ENCODE assay signal across 15 cellular contexts in the genomic region with DNA sequence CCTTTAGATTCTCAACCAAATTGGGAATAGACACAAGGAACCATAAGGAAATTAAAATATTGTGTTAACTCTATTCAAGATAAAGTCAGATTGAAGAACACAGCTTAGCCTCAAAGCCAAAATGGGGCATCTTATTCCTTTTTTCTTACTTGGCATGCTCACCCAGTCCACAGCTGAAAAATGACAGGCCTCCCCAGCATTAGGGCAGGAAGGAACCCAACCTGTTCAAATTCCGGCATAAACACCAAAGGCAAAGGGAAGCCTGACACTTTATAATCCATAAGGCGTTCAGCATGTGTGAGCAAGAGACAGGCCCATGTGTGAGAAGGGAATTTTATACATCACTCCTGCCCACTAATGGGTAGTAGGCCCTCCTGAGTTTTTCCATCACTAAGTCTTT. TPM values are rescaled to one million over a fixed set of nuclear protein-coding genes. Genes with fewer than 3 reads are reported as not detected.
DNase-seq lines count a peak whose midpoint lies in the region; ATAC-seq and TF ChIP-seq lines count a peak whose summit lies in the region.
"Had no signal": no experiment of that assay in that cellular context is flagged by ENCODE, and none has a peak within 500 bp of the region (broad histone marks: within the 10 kb centered on the region; RNA-seq: fewer than 3 reads in every experiment).

No MANE protein-coding gene starts in this region.

- DNase-seq in SK-N-SH (no peak), IMR-90 (no peak), cerebellar cortex (ENCODE audit: low spot score) (peak; percentile 53), osteoblast (ENCODE audit: insufficient read length, low spot score, missing footprints) (no peak), coronary artery (ENCODE audit: low spot score) (no peak), endothelial cell (ENCODE audit: low spot score) (no peak)
- DNase-seq: Calu3; CD4-positive, alpha-beta memory T cell; COR-L47; DMS53; DMS79 treated with DMSO at 0.1 percent for 48 hours; H7 had no signal

- no peak overlapping the region for H4K8ac ChIP-seq in IMR-90 (ENCODE audit: low read depth in 2 of 2, low read length in 2 of 2)

- no peak overlapping the region for H2AFZ ChIP-seq in SK-N-SH (ENCODE audit: low read depth)
- H2AFZ ChIP-seq in IMR-90 (replicated peaks; ENCODE audit: low read length, poor library complexity) = no peak overlapping the region
- H2AFZ ChIP-seq in osteoblast (ENCODE audit: low read length) = no peak overlapping the region

- H3K36me3 ChIP-seq in SK-N-SH (replicated peaks in 1 of 2; ENCODE audit: control insufficient read depth in 1 of 2, insufficient read depth in 2 of 2, low read length in 1 of 2) = peaks cover 0 to 1% of the 10 kb centered on the region in 2 experiments
- H3K36me3 ChIP-seq in IMR-90 (ENCODE audit: control insufficient read depth, insufficient read depth, low read length) = no peaks in the 10 kb centered on the region
- no peaks in the 10 kb centered on the region for H3K36me3 ChIP-seq in osteoblast (ENCODE audit: insufficient read depth, low read length)

- H3K9me3 Mint-ChIP-seq in endothelial cell (ENCODE audit: unreplicated experiment) = no peaks in the 10 kb centered on the region

- TF ChIP-seq POLR2A in IMR-90 (IDR thresholded peaks at IDR 0.05; ENCODE audit: low read depth, low read length) = no peak

- H3K27ac ChIP-seq in SK-N-SH (ENCODE audit: low read depth in 2 of 2, low read length in 1 of 2) (peak overlapping the region in 1 of 2 experiments; percentile 94; a peak in 3 of 4 replicates), IMR-90 (ENCODE audit: insufficient read depth, low read length) (no peak overlapping the region), osteoblast (ENCODE audit: low read depth, low read length) (peak overlapping the region; percentile 72), coronary artery (no peak overlapping the region)
- H3K27ac ChIP-seq: 22Rv1 had no signal

- H3K4me1 Mint-ChIP-seq in endothelial cell (ENCODE audit: unreplicated experiment) = peaks cover 19% of the 10 kb centered on the region

- H2AK5ac ChIP-seq in IMR-90 (ENCODE audit: low read depth, low read length) = peak overlapping the region; percentile 27; the same call in 1 of the 2 replicates

- H3K9me2 ChIP-seq in SK-N-SH = no peaks in the 10 kb centered on the region

- dilution Hi-C loops in IMR-90 (cut with HindIII; ENCODE audit: low sequenced_read_pairs, unreplicated experiment) = no loop called here

- H3K4me3 ChIP-seq in SK-N-SH (ENCODE audit: low read depth in 2 of 2, low read length in 1 of 2) (no peak overlapping the region), IMR-90 (ENCODE audit: insufficient read depth, low read depth, low read length) (no peak overlapping the region), osteoblast (ENCODE audit: insufficient read depth, low read length) (no peak overlapping the region), coronary artery (no peak overlapping the region)

- H3K79me2 ChIP-seq in SK-N-SH (ENCODE audit: insufficient read depth) = peaks cover 34% of the 10 kb centered on the region
- H3K79me2 ChIP-seq in osteoblast (ENCODE audit: insufficient read depth, low read length) = peaks cover 23% of the 10 kb centered on the region

- H3K4me3 Mint-ChIP-seq in endothelial cell (ENCODE audit: unreplicated experiment) = no peak overlapping the region
- H3K4me3 Mint-ChIP-seq: CD4-positive, alpha-beta memory T cell had no signal

- H4K20me1 ChIP-seq in SK-N-SH (ENCODE audit: insufficient read depth) (no peaks in the 10 kb centered on the region; the same call in 1 of the 2 replicates), IMR-90 (ENCODE audit: insufficient read depth, low read length) (no peaks in the 10 kb centered on the region; the same call in 1 of the 2 replicates), osteoblast (ENCODE audit: insufficient read depth, low read length) (peaks cover 2% of the 10 kb centered on the region)

- H3K79me1 ChIP-seq in IMR-90 (ENCODE audit: low read depth in 1 of 2, low read length in 2 of 2) = peaks cover 13 to 53% of the 10 kb centered on the region in 2 experiments; a peak in 3 of 4 replicates

- peaks cover 45% of the 10 kb centered on the region for H3F3A ChIP-seq in SK-N-SH (replicated peaks; ENCODE audit: insufficient read depth)

- peak overlapping the region; percentile 50; the same call in 1 of the 3 replicates for H2BK15ac ChIP-seq in IMR-90 (ENCODE audit: low read depth, low read length)

- no peak overlapping the region for H4K5ac ChIP-seq in IMR-90 (ENCODE audit: low read depth, low read length)

- CTCF ChIA-PET in SK-N-SH (lab: Yijun Ruan, JAX) = interaction anchor here (1.2 to 7.3 kb wide), 3 partner anchors 54 to 173 kb away, joined by 3 to 76 read pairs (median 5); no protein-coding TSS in a partner anchor
- CTCF ChIA-PET in IMR-90 (lab: Yijun Ruan, JAX) = no interaction called here

- no peak overlapping the region for H2BK5ac ChIP-seq in IMR-90 (ENCODE audit: low read depth, low read length, poor library complexity, severe bottlenecking)

- BruUV-seq in IMR-90 (replicated peaks; lab: Mats Ljungman, UMichigan) = no TSS peak

- no peak overlapping the region; the same call in 1 of the 2 replicates for H3K4ac ChIP-seq in IMR-90 (ENCODE audit: low read depth, low read length)

- intact Hi-C loops in IMR-90 (cut with micrococcal nuclease) = loop anchor here (5.0 to 10.0 kb wide), 2 partner anchors 214 to 313 kb away; partner anchors contain the start of genes BAG2 and DST

- peak overlapping the region; percentile 77; the same call in 1 of the 2 replicates for H3K4me2 ChIP-seq in SK-N-SH
- H3K4me2 ChIP-seq in IMR-90 (ENCODE audit: low read depth, low read length) = no peak overlapping the region
- H3K4me2 ChIP-seq in osteoblast (ENCODE audit: insufficient read depth, low read length) = no peak overlapping the region

- no peak overlapping the region for H4K91ac ChIP-seq in IMR-90 (ENCODE audit: insufficient read depth, low read depth, low read length)

- no peak overlapping the region for H3K18ac ChIP-seq in IMR-90 (ENCODE audit: low read depth, low read length)

- peaks cover 16% of the 10 kb centered on the region for H3K27me3 Mint-ChIP-seq in endothelial cell (ENCODE audit: unreplicated experiment)

- TF ChIP-seq RAD21 in SK-N-SH (IDR thresholded peaks at IDR 0.05; ENCODE audit: low read length) = no peak
- no peak for TF ChIP-seq RAD21 in IMR-90 (IDR thresholded peaks at IDR 0.05; ENCODE audit: low read length)

- H2BK120ac ChIP-seq in IMR-90 (ENCODE audit: low read depth, low read length) = 0 out of 2 replicates have a peak overlapping the region, but pooled peaks have one; percentile 2

- H3K4me1 ChIP-seq in SK-N-SH (ENCODE audit: control insufficient read depth in 1 of 2, insufficient read depth in 2 of 2, low read depth in 1 of 2, low read length in 1 of 2) (peaks cover 7 to 49% of the 10 kb centered on the region in 2 experiments), IMR-90 (ENCODE audit: control insufficient read depth, insufficient read depth, low read length) (peaks cover 11% of the 10 kb centered on the region), osteoblast (ENCODE audit: insufficient read depth, low read length) (peaks cover 46% of the 10 kb centered on the region)

- TF ChIP-seq EP300 in SK-N-SH (IDR thresholded peaks at IDR 0.05; ENCODE audit: borderline replicate concordance in 1 of 2, low read depth in 1 of 2, low read length in 1 of 2) = no peak

- H3K9ac ChIP-seq in SK-N-SH (peak overlapping the region; percentile 39; the same call in 1 of the 2 replicates), IMR-90 (ENCODE audit: low read depth, low read length) (no peak overlapping the region)

- TF ChIP-seq CTCF in SK-N-SH (IDR thresholded peaks at IDR 0.05) = no peak
- TF ChIP-seq CTCF in IMR-90 (conservative IDR thresholded peaks at IDR 0.05; ENCODE audit: low read depth, low read length) = no peak
- TF ChIP-seq CTCF in osteoblast (IDR thresholded peaks at IDR 0.05; ENCODE audit: extremely low read depth, low read depth, low read length) = no peak
- no peak for TF ChIP-seq CTCF in coronary artery (IDR thresholded peaks at IDR 0.05)
- no peak for TF ChIP-seq CTCF in endothelial cell (IDR thresholded peaks at IDR 0.05; ENCODE audit: unreplicated experiment)

- POLR2A ChIA-PET in SK-N-SH (lab: Yijun Ruan, JAX) (no interaction called here), IMR-90 (lab: Charles Lee; ENCODE audit: unreplicated experiment) (no interaction called here)

- H3K9me1 ChIP-seq in IMR-90 (ENCODE audit: insufficient read depth, low read length) = no peaks in the 10 kb centered on the region

- no peak for ATAC-seq in SK-N-SH treated with all-trans-retinoic acid at 6 μM for 48 hours
- no peak for ATAC-seq in IMR-90 (ENCODE audit: low read depth)
- no peak for ATAC-seq in HG03442 (IDR thresholded peaks at IDR 0.05; ENCODE audit: unreplicated experiment)

- H3K23ac ChIP-seq in IMR-90 (ENCODE audit: low read depth, low read length) = peak overlapping the region; percentile 11

- no peak overlapping the region for H3K56ac ChIP-seq in IMR-90 (ENCODE audit: extremely low read depth, insufficient read depth, low read length)

- in situ Hi-C loops in IMR-90 (cut with MboI; ENCODE audit: low sequenced_read_pairs) = no loop called here

- H3K9me3 ChIP-seq in SK-N-SH (no peaks in the 10 kb centered on the region), IMR-90 (ENCODE audit: control insufficient read depth, insufficient read depth, low read length) (no peaks in the 10 kb centered on the region), osteoblast (ENCODE audit: low read depth, low read length) (no peaks in the 10 kb centered on the region)

- 97% methylated on average over 2 of the region's 2 CpGs for WGBS in SK-N-SH (ENCODE audit: low lambda C conversion rate)
- no CpG with 5 or more reads among the region's 2 CpGs for WGBS in IMR-90 (ENCODE audit: extremely low coverage in 2 of 2, insufficient read length in 1 of 2), 2 experiments

- no peak overlapping the region for H3K14ac ChIP-seq in IMR-90 (replicated peaks; ENCODE audit: low read depth, low read length)

- H3K36me3 Mint-ChIP-seq in endothelial cell (ENCODE audit: low read depth, unreplicated experiment) = no peaks in the 10 kb centered on the region

- H3K27ac Mint-ChIP-seq in endothelial cell (ENCODE audit: unreplicated experiment) = no peak overlapping the region
- H3K27ac Mint-ChIP-seq: CD4-positive, alpha-beta memory T cell had no signal

- no peak overlapping the region for H2AK9ac ChIP-seq in IMR-90 (replicated peaks; ENCODE audit: low read depth, low read length, poor library complexity)

- peak overlapping the region; percentile 16; the same call in 1 of the 2 replicates for H2BK20ac ChIP-seq in IMR-90 (ENCODE audit: low read depth, low read length)

- H3K27me3 ChIP-seq in SK-N-SH (ENCODE audit: insufficient read depth) = no peaks in the 10 kb centered on the region
- no peaks in the 10 kb centered on the region for H3K27me3 ChIP-seq in IMR-90 (ENCODE audit: control insufficient read depth, insufficient read depth, low read length)
- no peaks in the 10 kb centered on the region for H3K27me3 ChIP-seq in osteoblast (ENCODE audit: insufficient read depth, low read length)

RNA-seq across cellular contexts. Expression of gene BEND6, which starts 2.9 kb away (rescaled TPM):
- 6.9 and 9.2 TPM in 2 replicates for polyA plus RNA-seq in SK-N-SH (2012; rRNA removed)
- 11.7 and 14.4 TPM in 2 replicates for polyA plus RNA-seq in SK-N-SH (2012; cell fraction: cytosol; rRNA removed)
- 4.1 and 7.0 TPM in 2 replicates for polyA plus RNA-seq in SK-N-SH (2012; cell fraction: nucleus; rRNA removed)
- 9.7 and 10.6 TPM in 2 replicates for total RNA-seq in IMR-90 (2012; rRNA removed)
- 4.0 and 4.1 TPM in 2 replicates for polyA plus RNA-seq in IMR-90 (2012; rRNA removed)
- 1.1 TPM in 2 replicates for polyA plus RNA-seq in IMR-90 (2012; cell fraction: cytosol; rRNA removed)
- 0.66 and 5.0 TPM in 2 replicates for polyA plus RNA-seq in IMR-90 (2012; cell fraction: nucleus; rRNA removed; ENCODE audit: low replicate concordance)
- 22.4 and 23.6 TPM in 2 replicates for total RNA-seq in osteoblast
- 0.97 TPM for total RNA-seq in endothelial cell (ENCODE audit: unreplicated experiment)
- total RNA-seq: CD4-positive, alpha-beta memory T cell had no signal
- polyA plus RNA-seq: CD4-positive, alpha-beta memory T cell had no signal
